Comparison of ENCODE assay signal across 23 cellular contexts in genomic region chr3:28746990-28747389, GRCh38.
"Had no signal": no experiment of that assay in that cellular context is flagged by ENCODE, and none has a peak within 500 bp of the region (broad histone marks: within the 10 kb centered on the region; RNA-seq: fewer than 3 reads in every experiment).

No MANE protein-coding gene starts in this region.

- ATAC-seq: lower lobe of right lung; naive thymus-derived CD4-positive, alpha-beta T cell; natural killer cell treated with Interleukin-12 subunit alpha and Interleukin-12 subunit beta and Interleukin-15 and Interleukin-18, amount 100 ng/mL, for 72 hours; sciatic nerve; stimulated activated effector memory CD8-positive, alpha-beta T cell treated with anti-CD3 and anti-CD28 coated beads, Interleukin-12 subunit alpha, Interleukin-12 subunit beta, amount 100 ng/mL, for 72 hours; upper lobe of right lung had no signal

- FAIRE-seq: keratinocyte, small intestine, urothelium cell line had no signal

- H3K36me3 ChIP-seq: lower lobe of right lung, ovary, prostate gland, spleen, suprapubic skin, thoracic aorta, tibial artery, upper lobe of right lung had no signal

- H3K27me3 ChIP-seq: ovary, spleen, suprapubic skin, tibial artery, upper lobe of right lung had no signal

- H3K27ac ChIP-seq: lower lobe of right lung, ovary, prostate gland, spleen, suprapubic skin, thoracic aorta, tibial artery, upper lobe of right lung had no signal

- H3K4me3 ChIP-seq: lower lobe of right lung, ovary, prostate gland, spleen, suprapubic skin, thoracic aorta, tibial artery, upper lobe of right lung had no signal

- DNase-seq: glutamatergic neuron; hippocampal formation; kidney glomerular epithelial cell; lower lobe of right lung; mammary epithelial cell; mesendoderm; naive thymus-derived CD4-positive, alpha-beta T cell; ovary; small intestine; spleen; stimulated activated CD4-positive, alpha-beta T cell treated with anti-CD3 and anti-CD28 coated beads, Interleukin-4, amount 100 ng/mL, for 24 hours; stimulated activated naive CD4-positive, alpha-beta T cell; tibial artery; trophoblast cell; upper lobe of right lung had no signal

- H3K9me3 ChIP-seq: ovary, prostate gland, suprapubic skin, upper lobe of right lung had no signal
